Comparison of ENCODE assay signal across 18 cellular contexts in the genomic region with DNA sequence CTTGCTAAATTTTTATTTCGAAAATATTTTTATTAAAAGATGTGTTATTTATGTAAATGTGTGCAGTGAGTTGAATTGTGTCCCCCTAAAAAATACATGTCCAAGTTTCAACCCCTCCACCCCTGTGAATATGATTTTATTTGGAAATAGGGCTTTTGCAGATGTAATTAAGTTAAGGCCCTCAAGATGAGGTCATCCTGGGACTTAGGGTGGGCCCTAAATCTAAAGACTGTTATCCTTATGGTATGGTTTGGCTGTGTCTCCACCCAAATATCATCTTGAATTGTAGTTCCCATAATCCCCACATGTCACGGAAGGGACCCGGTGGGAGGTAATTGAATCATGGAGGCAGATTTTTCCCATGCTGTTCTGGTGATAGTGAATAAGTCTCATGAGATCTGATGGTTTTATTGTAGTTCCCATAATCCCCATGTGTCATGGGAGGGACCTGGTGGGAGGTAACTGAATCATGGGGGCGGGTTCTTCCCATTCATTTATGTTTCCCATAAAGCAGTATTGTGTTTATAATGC. TPM values are rescaled to one million over a fixed set of nuclear protein-coding genes. Genes with fewer than 3 reads are reported as not detected.
DNase-seq lines count a peak whose midpoint lies in the region; ATAC-seq and TF ChIP-seq lines count a peak whose summit lies in the region.
"Had no signal": no experiment of that assay in that cellular context is flagged by ENCODE, and none has a peak within 500 bp of the region (broad histone marks: within the 10 kb centered on the region; RNA-seq: fewer than 3 reads in every experiment).

No MANE protein-coding gene starts in this region.

- H3K27me3 Mint-ChIP-seq in activated T-cell treated with anti-CD3 and anti-CD28 coated beads, Interleukin-2, amount 50 U/mL, for 72 hours (ENCODE audit: low read depth) = peaks cover 15% of the 10 kb centered on the region
- no peaks in the 10 kb centered on the region for H3K27me3 Mint-ChIP-seq in activated T-cell treated with anti-CD3 and anti-CD28 coated beads, Interleukin-2, amount 50 U/mL, for 24 hours

- H4K20me1 ChIP-seq in KMS-11 (ENCODE audit: insufficient read depth) = no peaks in the 10 kb centered on the region

- ATAC-seq in activated T-cell treated with anti-CD3 and anti-CD28 coated beads, Interleukin-2, amount 50 U/mL, for 72 hours (replicated peaks in 1 of 2) = no peak
- no peak for ATAC-seq in stimulated activated effector memory CD8-positive, alpha-beta T cell treated with anti-CD3 and anti-CD28 coated beads, Interleukin-12 subunit alpha, Interleukin-12 subunit beta, amount 100 ng/mL, for 72 hours
- ATAC-seq in GM18867 (IDR thresholded peaks at IDR 0.05; ENCODE audit: unreplicated experiment) (no peak), HG03108 (IDR thresholded peaks at IDR 0.05; ENCODE audit: unreplicated experiment) (no peak)
- ATAC-seq: activated CD8-positive, alpha-beta T cell treated with anti-CD3 and anti-CD28 coated beads, Interleukin-2, amount 10 ng/mL, durations not matched to agents 7 days and 5 days had no signal

- peaks cover 19% of the 10 kb centered on the region for H3K79me2 ChIP-seq in KMS-11 (ENCODE audit: insufficient read depth, low read depth)

- H3K4me1 Mint-ChIP-seq in activated T-cell treated with anti-CD3 and anti-CD28 coated beads, Interleukin-2, amount 50 U/mL, for 72 hours (ENCODE audit: low read depth) = peaks cover 18% of the 10 kb centered on the region
- peaks cover 16% of the 10 kb centered on the region for H3K4me1 Mint-ChIP-seq in activated T-cell treated with anti-CD3 and anti-CD28 coated beads, Interleukin-2, amount 50 U/mL, for 24 hours (ENCODE audit: low read depth)
- peaks cover 10% of the 10 kb centered on the region for H3K4me1 Mint-ChIP-seq in stimulated activated effector memory CD8-positive, alpha-beta T cell treated with anti-CD3 and anti-CD28 coated beads, Interleukin-12 subunit alpha, Interleukin-12 subunit beta, amount 100 ng/mL, for 72 hours

- TF ChIP-seq CTCF in KMS-11 (conservative IDR thresholded peaks at IDR 0.05; ENCODE audit: low read depth, low read length) = no peak
- TF ChIP-seq CTCF in brain microvascular endothelial cell (IDR thresholded peaks at IDR 0.05; ENCODE audit: low read depth, low read length, missing control alignments) = no peak

- peaks cover 24% of the 10 kb centered on the region for H3K4me1 ChIP-seq in KMS-11 (ENCODE audit: low read depth, poor library complexity, severe bottlenecking)

- no peaks in the 10 kb centered on the region for H3K9me3 Mint-ChIP-seq in activated T-cell treated with anti-CD3 and anti-CD28 coated beads, Interleukin-2, amount 50 U/mL, for 72 hours
- H3K9me3 Mint-ChIP-seq in activated T-cell treated with anti-CD3 and anti-CD28 coated beads, Interleukin-2, amount 50 U/mL, for 24 hours = no peaks in the 10 kb centered on the region
- no peaks in the 10 kb centered on the region for H3K9me3 Mint-ChIP-seq in stimulated activated effector memory CD8-positive, alpha-beta T cell treated with anti-CD3 and anti-CD28 coated beads, Interleukin-12 subunit alpha, Interleukin-12 subunit beta, amount 100 ng/mL, for 72 hours

- DNase-seq in activated T-cell treated with anti-CD3 and anti-CD28 coated beads, Interleukin-2, amount 50 U/mL, for 72 hours = no peak
- no peak for DNase-seq in activated T-cell treated with anti-CD3 and anti-CD28 coated beads, Interleukin-2, amount 50 U/mL, for 24 hours
- peak; percentile 28 for DNase-seq in brain microvascular endothelial cell
- DNase-seq in stimulated activated effector memory CD8-positive, alpha-beta T cell treated with anti-CD3 and anti-CD28 coated beads, Interleukin-12 subunit alpha, Interleukin-12 subunit beta, amount 100 ng/mL, for 72 hours (ENCODE audit: low spot score in 2 of 2) = no peak
- no peak for DNase-seq in activated CD4-positive, alpha-beta T cell treated with anti-CD3 and anti-CD28 coated beads, Interleukin-2, amount 50 U/mL, for 48 hours
- DNase-seq: activated CD8-positive, alpha-beta T cell treated with anti-CD3 and anti-CD28 coated beads, Interleukin-2, amount 10 ng/mL, durations not matched to agents 7 days and 5 days; activated effector memory CD4-positive, alpha-beta T cell treated with anti-CD3 and anti-CD28 coated beads, Interleukin-2, amount 50 U/mL, for 16 hours; Calu3; NCI-H1694; NCI-H345; sigmoid colon; SJCRH30; transverse colon had no signal

- peak overlapping the region; percentile 68 for H3K27ac Mint-ChIP-seq in activated T-cell treated with anti-CD3 and anti-CD28 coated beads, Interleukin-2, amount 50 U/mL, for 72 hours
- H3K27ac Mint-ChIP-seq in activated T-cell treated with anti-CD3 and anti-CD28 coated beads, Interleukin-2, amount 50 U/mL, for 24 hours = no peak overlapping the region
- H3K27ac Mint-ChIP-seq in stimulated activated effector memory CD8-positive, alpha-beta T cell treated with anti-CD3 and anti-CD28 coated beads, Interleukin-12 subunit alpha, Interleukin-12 subunit beta, amount 100 ng/mL, for 72 hours = no peak overlapping the region
- H3K27ac Mint-ChIP-seq: activated CD8-positive, alpha-beta T cell treated with anti-CD3 and anti-CD28 coated beads, Interleukin-2, amount 10 ng/mL, durations not matched to agents 7 days and 5 days had no signal

- H3K36me3 ChIP-seq in KMS-11 (ENCODE audit: insufficient read depth) (no peaks in the 10 kb centered on the region), brain microvascular endothelial cell (replicated peaks) (peaks cover 3% of the 10 kb centered on the region)
- H3K36me3 ChIP-seq: neutrophil, sigmoid colon, SJCRH30, transverse colon had no signal

- H3K4me3 Mint-ChIP-seq in activated T-cell treated with anti-CD3 and anti-CD28 coated beads, Interleukin-2, amount 50 U/mL, for 72 hours = peak overlapping the region in 1 of 2 donors; percentile 71
- H3K4me3 Mint-ChIP-seq in activated T-cell treated with anti-CD3 and anti-CD28 coated beads, Interleukin-2, amount 50 U/mL, for 24 hours = no peak overlapping the region
- H3K4me3 Mint-ChIP-seq in stimulated activated effector memory CD8-positive, alpha-beta T cell treated with anti-CD3 and anti-CD28 coated beads, Interleukin-12 subunit alpha, Interleukin-12 subunit beta, amount 100 ng/mL, for 72 hours = peak overlapping the region; percentile 25
- H3K4me3 Mint-ChIP-seq: activated CD8-positive, alpha-beta T cell treated with anti-CD3 and anti-CD28 coated beads, Interleukin-2, amount 10 ng/mL, durations not matched to agents 7 days and 5 days had no signal

- no peak overlapping the region for H3K9ac ChIP-seq in KMS-11

- in situ Hi-C loops in brain microvascular endothelial cell (cut with HindIII; ENCODE audit: low pct_ligation_motif_present, low sequenced_read_pairs) = no loop called here

- H3K27ac ChIP-seq in KMS-11 = no peak overlapping the region
- no peak overlapping the region for H3K27ac ChIP-seq in brain microvascular endothelial cell

- peak overlapping the region; percentile 52; the same call in 1 of the 2 replicates for H3K4me2 ChIP-seq in KMS-11

- no peak overlapping the region for H2AFZ ChIP-seq in KMS-11 (ENCODE audit: low read depth)

- H3K36me3 Mint-ChIP-seq in activated T-cell treated with anti-CD3 and anti-CD28 coated beads, Interleukin-2, amount 50 U/mL, for 72 hours (ENCODE audit: insufficient read depth in 2 of 2) = no peaks in the 10 kb centered on the region
- H3K36me3 Mint-ChIP-seq in activated T-cell treated with anti-CD3 and anti-CD28 coated beads, Interleukin-2, amount 50 U/mL, for 24 hours (ENCODE audit: low read depth) = peaks cover 13% of the 10 kb centered on the region
- peaks cover 9% of the 10 kb centered on the region for H3K36me3 Mint-ChIP-seq in stimulated activated effector memory CD8-positive, alpha-beta T cell treated with anti-CD3 and anti-CD28 coated beads, Interleukin-12 subunit alpha, Interleukin-12 subunit beta, amount 100 ng/mL, for 72 hours

- peaks cover 21% of the 10 kb centered on the region; the same call in 1 of the 2 replicates for H3K27me3 ChIP-seq in KMS-11 (ENCODE audit: insufficient read depth, low read depth)
- H3K27me3 ChIP-seq in brain microvascular endothelial cell (replicated peaks) = no peaks in the 10 kb centered on the region
- H3K27me3 ChIP-seq: neutrophil, sigmoid colon, SJCRH30, transverse colon had no signal

- no peak overlapping the region for H3K4me3 ChIP-seq in KMS-11 (IDR thresholded peaks at IDR 0.05; ENCODE audit: insufficient read depth, low read depth, low read length)
- H3K4me3 ChIP-seq in brain microvascular endothelial cell (ENCODE audit: low read depth, low read length) = no peak overlapping the region
- H3K4me3 ChIP-seq: lung had no signal

RNA-seq across cellular contexts. Expression of gene TMED7, which starts 1.5 kb away (rescaled TPM):
- total RNA-seq in activated T-cell treated with anti-CD3 and anti-CD28 coated beads, Interleukin-2, amount 50 U/mL, for 72 hours = 10 to 100 TPM; 31.5 to 46.9 TPM

RNA-seq across cellular contexts. Expression of gene TICAM2, which starts 25.1 kb away (rescaled TPM):
- total RNA-seq in activated T-cell treated with anti-CD3 and anti-CD28 coated beads, Interleukin-2, amount 50 U/mL, for 72 hours = 1 to 10 TPM in 1 of 2 donors, under 1 TPM in 1; 0.77 to 2.1 TPM
